8 cellular contexts compared by ENCODE assay signal in genomic region chr1:112508242-112509004, GRCh38. TPM values are rescaled to one million over a fixed set of nuclear protein-coding genes. Genes with fewer than 3 reads are reported as not detected.
DNase-seq lines count a peak whose midpoint lies in the region; ATAC-seq, FAIRE-seq and TF ChIP-seq lines count a peak whose summit lies in the region.

WNT2B (plus strand) TSS chr1:112508965; CDS start chr1:112509263, 298 bp downstream.

- no peak within 1 kb of the TSS for H3K27ac Mint-ChIP-seq in brain

- no peaks in the 10 kb centered on the region for H3K9me3 Mint-ChIP-seq in brain

- H3K79me2 ChIP-seq in keratinocyte (ENCODE audit: control insufficient read depth, insufficient read depth, low read length): no peaks in the 10 kb centered on the region

- in situ Hi-C loops in G401 (cut with HindIII; ENCODE audit: low sequenced_read_pairs): no loop called here

- H4K20me1 ChIP-seq in keratinocyte (ENCODE audit: control insufficient read depth, extremely low read depth, insufficient read depth, low read length): no peaks in the 10 kb centered on the region

- H3K4me3 ChIP-seq in keratinocyte (ENCODE audit: control insufficient read depth in 2 of 3, extremely low read depth in 1 of 3, insufficient read depth in 2 of 3, low read depth in 1 of 3, low read length in 3 of 3): peak within 1 kb of the TSS; percentile 28 to 68 (median 51)

- DNase-seq in G401 (ENCODE audit: low spot score) (no peak), T1000 (lab: John Stamatoyannopoulos, UW) (peak; percentile 26), keratinocyte (ENCODE audit: low read depth, low spot score) (no peak), SKM-1 treated with dmso at 0.1 percent for 144 hours (lab: John Stamatoyannopoulos, UW; ENCODE audit: unreplicated experiment) (no peak)
- DNase-seq in stimulated activated CD4-positive, alpha-beta T cell treated with anti-CD3 and anti-CD28 coated beads, Interleukin-1b, Interleukin-23, amount 100 ng/mL, for 4 hours (ENCODE audit: low read depth in 2 of 2): peak; percentile 20 to 36

- H3K4me2 ChIP-seq in keratinocyte (ENCODE audit: control insufficient read depth, extremely low read depth, insufficient read depth, low read depth, low read length): peak within 1 kb of the TSS; percentile 88

- no peaks in the 10 kb centered on the region for H3K9me3 ChIP-seq in keratinocyte (ENCODE audit: control insufficient read depth, low read depth, low read length)

- no peak for TF ChIP-seq CTCF in brain (conservative IDR thresholded peaks at IDR 0.05)
- no peak for TF ChIP-seq CTCF in keratinocyte (optimal IDR thresholded peaks at IDR 0.05 in 1 of 3, IDR thresholded peaks at IDR 0.05 in 1 of 3, conservative IDR thresholded peaks at IDR 0.05 in 1 of 3; ENCODE audit: extremely low read depth in 1 of 3, insufficient read depth in 2 of 3, low read length in 3 of 3)

- peaks cover 79% of the 10 kb centered on the region for H3K27me3 Mint-ChIP-seq in brain

- dilution Hi-C loops in keratinocyte (cut with MboI; ENCODE audit: extremely low pct_ligation_motif_present, low sequenced_read_pairs): no loop called here

- no peaks in the 10 kb centered on the region for H3K36me3 ChIP-seq in keratinocyte (ENCODE audit: control insufficient read depth in 2 of 2, extremely low read depth in 1 of 2, insufficient read depth in 2 of 2, low read length in 2 of 2)

- H3K27ac ChIP-seq in keratinocyte (ENCODE audit: control insufficient read depth, insufficient read depth, low read length): no peak within 1 kb of the TSS

- H3K4me1 ChIP-seq in keratinocyte (ENCODE audit: control insufficient read depth, extremely low read depth, insufficient read depth, low read length): peaks cover 12% of the 10 kb centered on the region

- peak within 1 kb of the TSS; percentile 83 to 87 (median 84) for H3K4me3 Mint-ChIP-seq in brain

- H3K27me3 ChIP-seq in keratinocyte (ENCODE audit: control insufficient read depth, extremely low read depth, insufficient read depth, low read length): peaks cover 34% of the 10 kb centered on the region

- no peaks in the 10 kb centered on the region for H3K9me1 ChIP-seq in keratinocyte (ENCODE audit: control insufficient read depth, extremely low read depth, insufficient read depth, low read length)

- FAIRE-seq in keratinocyte (lab: Jason Lieb, UNC): no peak

- peaks cover 19% of the 10 kb centered on the region for H3K4me1 Mint-ChIP-seq in brain

- peak within 1 kb of the TSS; percentile 40 for H3K9ac ChIP-seq in keratinocyte (ENCODE audit: control insufficient read depth, extremely low read depth, insufficient read depth, low read length)

- peak; percentile 63 for ATAC-seq in HG02885 (IDR thresholded peaks at IDR 0.05; ENCODE audit: poor library complexity, unreplicated experiment)
- no peak for ATAC-seq in HG03439 (IDR thresholded peaks at IDR 0.05; ENCODE audit: unreplicated experiment)

- peak within 1 kb of the TSS; percentile 78 for H2AFZ ChIP-seq in keratinocyte (ENCODE audit: control insufficient read depth, low read length)

- H3K36me3 Mint-ChIP-seq in brain: no peaks in the 10 kb centered on the region

RNA-seq across cellular contexts. Expression of gene WNT2B, which starts in this region (rescaled TPM):
- 14.6 and 17.3 TPM in 2 replicates for total RNA-seq in G401 (2014; rRNA removed; shearing (Covaris generic))
- polyA plus RNA-seq in brain (ENCODE audit: insufficient read depth, low read depth, low replicate concordance) (0.68 TPM), keratinocyte (0.37 to 0.51 TPM (median 0.49 TPM) in 3 replicates)
- 1.9 TPM for polyA plus RNA-seq in keratinocyte (2011; ENCODE audit: low read depth)
- 0.21 and 0.25 TPM in 2 replicates for polyA plus RNA-seq in keratinocyte (2011; cell fraction: cytosol; rRNA removed)
- polyA plus RNA-seq in keratinocyte (2011; cell fraction: nucleus; rRNA removed): 2.2 and 2.3 TPM in 2 replicates
- polyA plus RNA-seq in keratinocyte (2012; ENCODE audit: low replicate concordance): 0.55 and 2.2 TPM in 2 replicates
- polyA minus RNA-seq in keratinocyte: 0.30 to 2.1 TPM (median 0.46 TPM) in 3 replicates
- 0.58 TPM for polyA minus RNA-seq in keratinocyte (2011; cell fraction: cytosol; rRNA and poly(A)+ RNA removed)
- 1.3 and 6.4 TPM in 2 replicates for polyA minus RNA-seq in keratinocyte (2011; cell fraction: nucleus; rRNA and poly(A)+ RNA removed)

Comparison
In these comparisons a context has a peak if more than half of its experiments do, and no peak if none do; other contexts are left out.
1. DNase-seq: peak in T1000 (single experiment) and stimulated activated CD4-positive, alpha-beta T cell treated with anti-CD3 and anti-CD28 coated beads, Interleukin-1b, Interleukin-23, amount 100 ng/mL, for 4 hours (2 of 2); none in G401 (single experiment), keratinocyte (single experiment) and SKM-1 treated with dmso at 0.1 percent for 144 hours (single experiment).